Comparison of ENCODE assay signal across 1 cellular context in genomic region chr17:78134899-78135385, GRCh38.
A peak's percentile ranks its signal among the peaks of the same experiment; 100 is the strongest.
TF ChIP-seq lines count a peak whose summit lies in the region.

No MANE protein-coding gene starts in this region.

TF ChIP-seq in HepG2, 621 proteins besides CTCF, POLR2A, EP300 and RAD21 (continued from another document):
- TF ChIP-seq HMGXB4 (CRISPR knock-in tag; IDR thresholded peaks at IDR 0.05; ENCODE audit: borderline replicate concordance in 1 of 2, low read depth in 1 of 2), result no peak
- no peak for TF ChIP-seq ZNF33A (CRISPR knock-in tag; IDR thresholded peaks at IDR 0.05; ENCODE audit: borderline replicate concordance)
- TF ChIP-seq, protein P1, sequence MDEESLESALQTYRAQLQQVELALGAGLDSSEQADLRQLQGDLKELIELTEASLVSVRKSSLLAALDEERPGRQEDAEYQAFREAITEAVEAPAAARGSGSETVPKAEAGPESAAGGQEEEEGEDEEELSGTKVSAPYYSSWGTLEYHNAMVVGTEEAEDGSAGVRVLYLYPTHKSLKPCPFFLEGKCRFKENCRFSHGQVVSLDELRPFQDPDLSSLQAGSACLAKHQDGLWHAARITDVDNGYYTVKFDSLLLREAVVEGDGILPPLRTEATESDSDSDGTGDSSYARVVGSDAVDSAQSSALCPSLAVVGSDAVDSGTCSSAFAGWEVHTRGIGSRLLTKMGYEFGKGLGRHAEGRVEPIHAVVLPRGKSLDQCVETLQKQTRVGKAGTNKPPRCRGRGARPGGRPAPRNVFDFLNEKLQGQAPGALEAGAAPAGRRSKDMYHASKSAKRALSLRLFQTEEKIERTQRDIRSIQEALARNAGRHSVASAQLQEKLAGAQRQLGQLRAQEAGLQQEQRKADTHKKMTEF (CRISPR knock-in tag; IDR thresholded peaks at IDR 0.05), result 0 out of 2 replicates have a peak, but pooled peaks have one; percentile 9
- no peak for TF ChIP-seq ZNF235 (CRISPR knock-in tag; IDR thresholded peaks at IDR 0.05; ENCODE audit: borderline replicate concordance)
- no peak for TF ChIP-seq STAT5B (CRISPR knock-in tag; IDR thresholded peaks at IDR 0.05)
- TF ChIP-seq, protein P2, sequence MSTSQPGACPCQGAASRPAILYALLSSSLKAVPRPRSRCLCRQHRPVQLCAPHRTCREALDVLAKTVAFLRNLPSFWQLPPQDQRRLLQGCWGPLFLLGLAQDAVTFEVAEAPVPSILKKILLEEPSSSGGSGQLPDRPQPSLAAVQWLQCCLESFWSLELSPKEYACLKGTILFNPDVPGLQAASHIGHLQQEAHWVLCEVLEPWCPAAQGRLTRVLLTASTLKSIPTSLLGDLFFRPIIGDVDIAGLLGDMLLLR (CRISPR knock-in tag; IDR thresholded peaks at IDR 0.05), result no peak
- TF ChIP-seq NFKB2 (CRISPR knock-in tag; IDR thresholded peaks at IDR 0.05; ENCODE audit: borderline replicate concordance), result no peak
- no peak for TF ChIP-seq KDM1A (CRISPR knock-in tag; IDR thresholded peaks at IDR 0.05)
- 0 out of 2 replicates have a peak, but pooled peaks have one; percentile 1 for TF ChIP-seq ZNF501 (CRISPR knock-in tag; IDR thresholded peaks at IDR 0.05)
- TF ChIP-seq DNMT1 (CRISPR knock-in tag; IDR thresholded peaks at IDR 0.05), result 0 out of 2 replicates have a peak, but pooled peaks have one; percentile 20
- TF ChIP-seq ZNF547 (CRISPR knock-in tag; IDR thresholded peaks at IDR 0.05), result no peak
- TF ChIP-seq ZNF839 (CRISPR knock-in tag; IDR thresholded peaks at IDR 0.05; ENCODE audit: borderline replicate concordance), result no peak
- TF ChIP-seq ZNF160 (CRISPR knock-in tag; IDR thresholded peaks at IDR 0.05), result no peak
- no peak for TF ChIP-seq TAF1 (CRISPR knock-in tag; IDR thresholded peaks at IDR 0.05)
- TF ChIP-seq ZNF430 (CRISPR knock-in tag; IDR thresholded peaks at IDR 0.05), result no peak
- TF ChIP-seq ZFP41 (CRISPR knock-in tag; IDR thresholded peaks at IDR 0.05; ENCODE audit: borderline replicate concordance), result no peak
- TF ChIP-seq ZHX2 (IDR thresholded peaks at IDR 0.05; ENCODE audit: low read depth), result no peak
- no peak for TF ChIP-seq ZHX2 (CRISPR knock-in tag; IDR thresholded peaks at IDR 0.05; ENCODE audit: borderline replicate concordance)
- no peak for TF ChIP-seq ZNF652 (CRISPR knock-in tag; IDR thresholded peaks at IDR 0.05; ENCODE audit: borderline replicate concordance, low read depth)
- no peak for TF ChIP-seq ELK4 (CRISPR knock-in tag; IDR thresholded peaks at IDR 0.05; ENCODE audit: borderline replicate concordance)
- no peak for TF ChIP-seq ZNF180 (CRISPR knock-in tag; IDR thresholded peaks at IDR 0.05; ENCODE audit: borderline replicate concordance, low read depth)
- no peak for TF ChIP-seq ZFYVE20 (CRISPR knock-in tag; IDR thresholded peaks at IDR 0.05; ENCODE audit: borderline replicate concordance, low read depth)
- no peak for TF ChIP-seq ZNF331 (CRISPR knock-in tag; IDR thresholded peaks at IDR 0.05)
- peak; percentile 55; the same call in 1 of the 2 replicates for TF ChIP-seq ELF1 (CRISPR knock-in tag; IDR thresholded peaks at IDR 0.05)
- TF ChIP-seq HDAC6 (IDR thresholded peaks at IDR 0.05; ENCODE audit: low read depth, low read length), result no peak
- TF ChIP-seq, protein P3, sequence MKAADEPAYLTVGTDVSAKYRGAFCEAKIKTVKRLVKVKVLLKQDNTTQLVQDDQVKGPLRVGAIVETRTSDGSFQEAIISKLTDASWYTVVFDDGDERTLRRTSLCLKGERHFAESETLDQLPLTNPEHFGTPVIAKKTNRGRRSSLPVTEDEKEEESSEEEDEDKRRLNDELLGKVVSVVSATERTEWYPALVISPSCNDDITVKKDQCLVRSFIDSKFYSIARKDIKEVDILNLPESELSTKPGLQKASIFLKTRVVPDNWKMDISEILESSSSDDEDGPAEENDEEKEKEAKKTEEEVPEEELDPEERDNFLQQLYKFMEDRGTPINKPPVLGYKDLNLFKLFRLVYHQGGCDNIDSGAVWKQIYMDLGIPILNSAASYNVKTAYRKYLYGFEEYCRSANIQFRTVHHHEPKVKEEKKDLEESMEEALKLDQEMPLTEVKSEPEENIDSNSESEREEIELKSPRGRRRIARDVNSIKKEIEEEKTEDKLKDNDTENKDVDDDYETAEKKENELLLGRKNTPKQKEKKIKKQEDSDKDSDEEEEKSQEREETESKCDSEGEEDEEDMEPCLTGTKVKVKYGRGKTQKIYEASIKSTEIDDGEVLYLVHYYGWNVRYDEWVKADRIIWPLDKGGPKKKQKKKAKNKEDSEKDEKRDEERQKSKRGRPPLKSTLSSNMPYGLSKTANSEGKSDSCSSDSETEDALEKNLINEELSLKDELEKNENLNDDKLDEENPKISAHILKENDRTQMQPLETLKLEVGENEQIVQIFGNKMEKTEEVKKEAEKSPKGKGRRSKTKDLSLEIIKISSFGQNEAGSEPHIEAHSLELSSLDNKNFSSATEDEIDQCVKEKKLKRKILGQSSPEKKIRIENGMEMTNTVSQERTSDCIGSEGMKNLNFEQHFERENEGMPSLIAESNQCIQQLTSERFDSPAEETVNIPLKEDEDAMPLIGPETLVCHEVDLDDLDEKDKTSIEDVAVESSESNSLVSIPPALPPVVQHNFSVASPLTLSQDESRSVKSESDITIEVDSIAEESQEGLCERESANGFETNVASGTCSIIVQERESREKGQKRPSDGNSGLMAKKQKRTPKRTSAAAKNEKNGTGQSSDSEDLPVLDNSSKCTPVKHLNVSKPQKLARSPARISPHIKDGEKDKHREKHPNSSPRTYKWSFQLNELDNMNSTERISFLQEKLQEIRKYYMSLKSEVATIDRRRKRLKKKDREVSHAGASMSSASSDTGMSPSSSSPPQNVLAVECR (CRISPR knock-in tag; IDR thresholded peaks at IDR 0.05; ENCODE audit: borderline replicate concordance), result no peak
- TF ChIP-seq ELF4 (CRISPR knock-in tag; IDR thresholded peaks at IDR 0.05; ENCODE audit: borderline replicate concordance), result no peak
- 0 out of 2 replicates have a peak, but pooled peaks have one; percentile 20 for TF ChIP-seq ZFP90 (CRISPR knock-in tag; IDR thresholded peaks at IDR 0.05; ENCODE audit: borderline replicate concordance)
- 0 out of 2 replicates have a peak, but pooled peaks have one; percentile 10 for TF ChIP-seq ZSCAN25 (CRISPR knock-in tag; IDR thresholded peaks at IDR 0.05)
- no peak for TF ChIP-seq U2AF2 (IDR thresholded peaks at IDR 0.05; ENCODE audit: low read depth, low read length)
- TF ChIP-seq HNRNPL (IDR thresholded peaks at IDR 0.05; ENCODE audit: low read depth, low read length), result no peak
- no peak for TF ChIP-seq ATF1 (CRISPR knock-in tag; IDR thresholded peaks at IDR 0.05)
- TF ChIP-seq, protein P4, sequence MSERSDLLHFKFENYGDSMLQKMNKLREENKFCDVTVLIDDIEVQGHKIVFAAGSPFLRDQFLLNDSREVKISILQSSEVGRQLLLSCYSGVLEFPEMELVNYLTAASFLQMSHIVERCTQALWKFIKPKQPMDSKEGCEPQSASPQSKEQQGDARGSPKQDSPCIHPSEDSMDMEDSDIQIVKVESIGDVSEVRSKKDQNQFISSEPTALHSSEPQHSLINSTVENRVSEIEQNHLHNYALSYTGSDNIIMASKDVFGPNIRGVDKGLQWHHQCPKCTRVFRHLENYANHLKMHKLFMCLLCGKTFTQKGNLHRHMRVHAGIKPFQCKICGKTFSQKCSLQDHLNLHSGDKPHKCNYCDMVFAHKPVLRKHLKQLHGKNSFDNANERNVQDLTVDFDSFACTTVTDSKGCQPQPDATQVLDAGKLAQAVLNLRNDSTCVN (CRISPR knock-in tag; IDR thresholded peaks at IDR 0.05; ENCODE audit: borderline replicate concordance), result no peak
- no peak for TF ChIP-seq ZBTB20 (CRISPR knock-in tag; IDR thresholded peaks at IDR 0.05; ENCODE audit: borderline replicate concordance, low read depth)
- TF ChIP-seq ZKSCAN5 (CRISPR knock-in tag; IDR thresholded peaks at IDR 0.05), result no peak
- no peak for TF ChIP-seq SNRNP70 (IDR thresholded peaks at IDR 0.05; ENCODE audit: low read depth, low read length)
- TF ChIP-seq ZSCAN22 (CRISPR knock-in tag; IDR thresholded peaks at IDR 0.05), result no peak
- no peak for TF ChIP-seq ZNF205 (CRISPR knock-in tag; IDR thresholded peaks at IDR 0.05)
- no peak for TF ChIP-seq ZBTB25 (CRISPR knock-in tag; IDR thresholded peaks at IDR 0.05)
- TF ChIP-seq, protein P5, sequence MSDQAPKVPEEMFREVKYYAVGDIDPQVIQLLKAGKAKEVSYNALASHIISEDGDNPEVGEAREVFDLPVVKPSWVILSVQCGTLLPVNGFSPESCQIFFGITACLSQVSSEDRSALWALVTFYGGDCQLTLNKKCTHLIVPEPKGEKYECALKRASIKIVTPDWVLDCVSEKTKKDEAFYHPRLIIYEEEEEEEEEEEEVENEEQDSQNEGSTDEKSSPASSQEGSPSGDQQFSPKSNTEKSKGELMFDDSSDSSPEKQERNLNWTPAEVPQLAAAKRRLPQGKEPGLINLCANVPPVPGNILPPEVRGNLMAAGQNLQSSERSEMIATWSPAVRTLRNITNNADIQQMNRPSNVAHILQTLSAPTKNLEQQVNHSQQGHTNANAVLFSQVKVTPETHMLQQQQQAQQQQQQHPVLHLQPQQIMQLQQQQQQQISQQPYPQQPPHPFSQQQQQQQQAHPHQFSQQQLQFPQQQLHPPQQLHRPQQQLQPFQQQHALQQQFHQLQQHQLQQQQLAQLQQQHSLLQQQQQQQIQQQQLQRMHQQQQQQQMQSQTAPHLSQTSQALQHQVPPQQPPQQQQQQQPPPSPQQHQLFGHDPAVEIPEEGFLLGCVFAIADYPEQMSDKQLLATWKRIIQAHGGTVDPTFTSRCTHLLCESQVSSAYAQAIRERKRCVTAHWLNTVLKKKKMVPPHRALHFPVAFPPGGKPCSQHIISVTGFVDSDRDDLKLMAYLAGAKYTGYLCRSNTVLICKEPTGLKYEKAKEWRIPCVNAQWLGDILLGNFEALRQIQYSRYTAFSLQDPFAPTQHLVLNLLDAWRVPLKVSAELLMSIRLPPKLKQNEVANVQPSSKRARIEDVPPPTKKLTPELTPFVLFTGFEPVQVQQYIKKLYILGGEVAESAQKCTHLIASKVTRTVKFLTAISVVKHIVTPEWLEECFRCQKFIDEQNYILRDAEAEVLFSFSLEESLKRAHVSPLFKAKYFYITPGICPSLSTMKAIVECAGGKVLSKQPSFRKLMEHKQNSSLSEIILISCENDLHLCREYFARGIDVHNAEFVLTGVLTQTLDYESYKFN (CRISPR knock-in tag; conservative IDR thresholded peaks at IDR 0.05), result 0 out of 2 replicates have a peak, but pooled peaks have one; percentile 9
- TF ChIP-seq TRIM24 (CRISPR knock-in tag; IDR thresholded peaks at IDR 0.05), result no peak
